ENCODE assay signal across 22 cellular contexts in genomic region chr14:99460793-99461192, GRCh38. TPM values are rescaled to one million over a fixed set of nuclear protein-coding genes. Genes with fewer than 3 reads are reported as not detected.
DNase-seq lines count a peak whose midpoint lies in the region; ATAC-seq and TF ChIP-seq lines count a peak whose summit lies in the region.
"Had no signal": no experiment of that assay in that cellular context is flagged by ENCODE, and none has a peak within 500 bp of the region (broad histone marks: within the 10 kb centered on the region; RNA-seq: fewer than 3 reads in every experiment).

No MANE protein-coding gene starts in this region.

- no peak overlapping the region for H2BK5ac ChIP-seq in H9 (ENCODE audit: insufficient read length, low read length)

- H3K27me3 ChIP-seq in H9 (ENCODE audit: insufficient read depth, low read length), result no peaks in the 10 kb centered on the region
- H3K27me3 ChIP-seq in SJCRH30, result no peaks in the 10 kb centered on the region
- H3K27me3 ChIP-seq: esophagus muscularis mucosa had no signal

- H3K4me3 Mint-ChIP-seq in H9 (no peak overlapping the region), T-helper 17 cell (no peak overlapping the region), endothelial cell (ENCODE audit: unreplicated experiment) (peak overlapping the region; percentile 56)
- H3K4me3 Mint-ChIP-seq: brain; dendritic cell treated with granulocyte-macrophage colony-stimulating factor and Interleukin-4, amounts not matched to agents 40 ng/mL and 50 ng/mL, for 4 days; memory B cell; neural crest cell had no signal

- peak; percentile 60 for DNase-seq in H9
- no peak for DNase-seq in T-helper 17 cell
- no peak for DNase-seq in endothelial cell (ENCODE audit: low spot score)
- DNase-seq in myocyte (ENCODE audit: low read depth), result peak; percentile 35
- no peak for DNase-seq in glomerular visceral epithelial cell (ENCODE audit: extremely low spot score)
- DNase-seq in activated CD4-positive, CD25-positive, alpha-beta regulatory T cell (lab: John Stamatoyannopoulos, UW), result no peak
- DNase-seq in SJCRH30, result no peak
- DNase-seq: activated CD4-positive, alpha-beta T cell treated with anti-CD3 and anti-CD28 coated beads, Interleukin-2, amount 50 U/mL, for 1 hour; activated naive CD4-positive, alpha-beta T cell treated with anti-CD3 and anti-CD28 coated beads, Interleukin-2, amount 50 U/mL, for 16 hours; activated T-cell treated with anti-CD3 and anti-CD28 coated beads for 4 hours; AML-193; glutamatergic neuron; HCEC 1CT; NCI-H1417 treated with DMSO at 0.1 percent for 48 hours; small intestine; stimulated activated CD4-positive, alpha-beta T cell treated with anti-CD3 and anti-CD28 coated beads, Interleukin-4, amount 100 ng/mL, for 4 hours had no signal

- H3K56ac ChIP-seq in H9 (ENCODE audit: insufficient read length, low read depth, low read length), result no peak overlapping the region

- no peak overlapping the region for H3K4ac ChIP-seq in H9 (ENCODE audit: low read depth, low read length)

- no peak overlapping the region for H3K23ac ChIP-seq in H9 (ENCODE audit: insufficient read length, low read depth, low read length)

- no peak overlapping the region for H3K4me3 ChIP-seq in SJCRH30
- H3K4me3 ChIP-seq: esophagus muscularis mucosa, prostate gland had no signal

- H3K23me2 ChIP-seq in H9 (ENCODE audit: insufficient read length, low read depth, low read length, poor library complexity, severe bottlenecking), result no peaks in the 10 kb centered on the region

- H3K9ac ChIP-seq in H9 (ENCODE audit: extremely low read depth, insufficient read length, low read length), result no peak overlapping the region

- no peak overlapping the region for H3T11ph ChIP-seq in H9 (ENCODE audit: low read length)

- H4K91ac ChIP-seq in H9 (ENCODE audit: insufficient read length, low read depth, low read length), result no peak overlapping the region

- TF ChIP-seq CTCF in H9 (conservative IDR thresholded peaks at IDR 0.05) (peak; percentile 36), endothelial cell (IDR thresholded peaks at IDR 0.05; ENCODE audit: unreplicated experiment) (no peak)

- ATAC-seq in T-helper 17 cell, result no peak

- no peak overlapping the region for H3K4me2 ChIP-seq in H9 (ENCODE audit: insufficient read depth, insufficient read length, low read length)

- H3K79me1 ChIP-seq in H9 (ENCODE audit: insufficient read depth, low read depth, low read length, poor library complexity, severe bottlenecking), result peaks cover 5% of the 10 kb centered on the region

- H3K27ac Mint-ChIP-seq in H9 (peak overlapping the region; percentile 38 to 83 (median 53); a peak in 5 of 7 replicates), T-helper 17 cell (peak overlapping the region; percentile 27), endothelial cell (ENCODE audit: unreplicated experiment) (no peak overlapping the region)
- H3K27ac Mint-ChIP-seq: brain; dendritic cell treated with granulocyte-macrophage colony-stimulating factor and Interleukin-4, amounts not matched to agents 40 ng/mL and 50 ng/mL, for 4 days; memory B cell had no signal

- H4K8ac ChIP-seq in H9 (replicated peaks; ENCODE audit: insufficient read length, low read depth, low read length), result no peak overlapping the region

- no peak overlapping the region for H2BK20ac ChIP-seq in H9 (ENCODE audit: low read depth, low read length, poor library complexity, severe bottlenecking)

- H3K36me3 Mint-ChIP-seq in H9 (ENCODE audit: insufficient read depth in 1 of 3, low read depth in 3 of 3), result peaks cover 8 to 46% (median 43%) of the 10 kb centered on the region in 3 experiments; a peak in 6 of 7 replicates
- peaks cover 13% of the 10 kb centered on the region for H3K36me3 Mint-ChIP-seq in T-helper 17 cell (ENCODE audit: low read depth)
- H3K36me3 Mint-ChIP-seq in endothelial cell (ENCODE audit: low read depth, unreplicated experiment), result peaks cover 25% of the 10 kb centered on the region

- H2BK15ac ChIP-seq in H9 (ENCODE audit: low read depth, low read length), result no peak overlapping the region

- no peak overlapping the region for H2AK5ac ChIP-seq in H9 (ENCODE audit: insufficient read length, low read length)

- H3K4me1 ChIP-seq in H9 (ENCODE audit: insufficient read depth, low read length) (peaks cover 8% of the 10 kb centered on the region; the same call in 1 of the 2 replicates), SJCRH30 (no peaks in the 10 kb centered on the region)
- H3K4me1 ChIP-seq: esophagus muscularis mucosa, prostate gland had no signal

- H2AFZ ChIP-seq in H9 (ENCODE audit: low read length), result no peak overlapping the region

- no CpG with 5 or more reads among the region's 3 CpGs for WGBS in H9 (ENCODE audit: extremely low coverage, insufficient read length, low lambda C conversion rate)

- H3K79me2 ChIP-seq in H9 (ENCODE audit: insufficient read depth, low read length), result no peaks in the 10 kb centered on the region; the same call in 1 of the 2 replicates

- H2BK12ac ChIP-seq in H9 (ENCODE audit: insufficient read length, low read depth, low read length), result no peak overlapping the region

- H3K9me3 ChIP-seq in H9 (ENCODE audit: control insufficient read depth, low read depth, low read length) (no peaks in the 10 kb centered on the region), T-helper 17 cell (ENCODE audit: control insufficient read depth, low read length, poor library complexity, severe bottlenecking) (no peaks in the 10 kb centered on the region), SJCRH30 (replicated peaks) (no peaks in the 10 kb centered on the region)
- H3K9me3 ChIP-seq: esophagus muscularis mucosa, prostate gland had no signal

- no peaks in the 10 kb centered on the region for H4K20me1 ChIP-seq in H9 (ENCODE audit: control insufficient read depth, insufficient read depth, insufficient read length)

- H3K4me1 Mint-ChIP-seq in H9 (peaks cover 36 to 41% of the 10 kb centered on the region in 2 experiments), T-helper 17 cell (peaks cover 16% of the 10 kb centered on the region), endothelial cell (ENCODE audit: unreplicated experiment) (no peaks in the 10 kb centered on the region)
- H3K4me1 Mint-ChIP-seq: neural crest cell had no signal

- H3K18ac ChIP-seq in H9 (ENCODE audit: insufficient read length, low read depth, low read length), result no peak overlapping the region

- H4K5ac ChIP-seq in H9 (ENCODE audit: insufficient read length, low read depth, low read length), result no peak overlapping the region

- H3K9me3 Mint-ChIP-seq in H9 (no peaks in the 10 kb centered on the region), endothelial cell (ENCODE audit: unreplicated experiment) (no peaks in the 10 kb centered on the region)
- H3K9me3 Mint-ChIP-seq: brain; dendritic cell treated with granulocyte-macrophage colony-stimulating factor and Interleukin-4, amounts not matched to agents 40 ng/mL and 50 ng/mL, for 4 days; memory B cell; neural crest cell had no signal

- H2BK120ac ChIP-seq in H9 (ENCODE audit: low read depth, low read length, poor library complexity, severe bottlenecking), result no peak overlapping the region

- no peak overlapping the region for H3K14ac ChIP-seq in H9 (ENCODE audit: insufficient read depth, low read length)

- H3K27me3 Mint-ChIP-seq in H9 (ENCODE audit: low read depth) (no peaks in the 10 kb centered on the region), T-helper 17 cell (no peaks in the 10 kb centered on the region), endothelial cell (ENCODE audit: unreplicated experiment) (no peaks in the 10 kb centered on the region)
- H3K27me3 Mint-ChIP-seq: brain; dendritic cell treated with granulocyte-macrophage colony-stimulating factor and Interleukin-4, amounts not matched to agents 40 ng/mL and 50 ng/mL, for 4 days; memory B cell had no signal

- H3K27ac ChIP-seq in H9 (ENCODE audit: insufficient read length, low read depth, low read length) (no peak overlapping the region), SJCRH30 (no peak overlapping the region)
- H3K27ac ChIP-seq: esophagus muscularis mucosa, prostate gland had no signal

- H3K36me3 ChIP-seq in SJCRH30, result peaks cover 9% of the 10 kb centered on the region
- H3K36me3 ChIP-seq: prostate gland had no signal

RNA-seq across cellular contexts. Expression of gene SETD3, which starts 19.9 kb away (rescaled TPM):
- total RNA-seq in H9 (2021) (53.7 and 56.7 TPM in 2 replicates), T-helper 17 cell (10 to 100 TPM; 38.2 to 47.6 TPM), endothelial cell (ENCODE audit: unreplicated experiment) (67.4 TPM), myocyte (118 and 149 TPM in 2 replicates)
- polyA plus RNA-seq in myocyte (2012), result 46.8 TPM
- 72.6 and 79.4 TPM in 2 replicates for total RNA-seq in SJCRH30 (2014; rRNA removed; shearing (Covaris generic))

RNA-seq across cellular contexts. Expression of gene CCNK, which starts 20.4 kb away (rescaled TPM):
- total RNA-seq in H9 (2021) (76.9 and 80.1 TPM in 2 replicates), T-helper 17 cell (100 to 1,000 TPM; 138 to 141 TPM), endothelial cell (ENCODE audit: unreplicated experiment) (79.8 TPM), myocyte (18.6 and 20.8 TPM in 2 replicates)
- 38.2 TPM for polyA plus RNA-seq in myocyte (2012)
- total RNA-seq in SJCRH30 (2014; rRNA removed; shearing (Covaris generic)), result 17.5 and 18.6 TPM in 2 replicates

Comparison
In these comparisons a context has a peak if more than half of its experiments do, and no peak if none do; other contexts are left out.
1. DNase-seq: peak in H9 (single experiment) and myocyte (single experiment); none in T-helper 17 cell (0 of 3), endothelial cell (single experiment), glomerular visceral epithelial cell (single experiment), activated CD4-positive, CD25-positive, alpha-beta regulatory T cell (0 of 4) and SJCRH30 (0 of 2).